ENCODE assay signal across 8 cellular contexts in genomic region chr6:145733770-145734169, GRCh38. TPM values are rescaled to one million over a fixed set of nuclear protein-coding genes. Genes with fewer than 3 reads are reported as not detected.
DNase-seq lines count a peak whose midpoint lies in the region; ATAC-seq and TF ChIP-seq lines count a peak whose summit lies in the region.

No MANE protein-coding gene starts in this region.

- peaks cover 12% of the 10 kb centered on the region for H3K9me3 Mint-ChIP-seq in activated naive CD4-positive, alpha-beta T cell treated with anti-CD3 and anti-CD28 coated beads, Interleukin-2, amount 10 ng/mL, durations not matched to agents 7 days and 5 days

- H3K27me3 Mint-ChIP-seq in activated naive CD4-positive, alpha-beta T cell treated with anti-CD3 and anti-CD28 coated beads, Interleukin-2, amount 10 ng/mL, durations not matched to agents 7 days and 5 days = no peaks in the 10 kb centered on the region

- no peaks in the 10 kb centered on the region for H3K27me3 ChIP-seq in fibroblast of lung (ENCODE audit: control insufficient read depth, insufficient read depth, low read length)

- peaks cover 7% of the 10 kb centered on the region for H3K4me1 ChIP-seq in fibroblast of lung (ENCODE audit: control insufficient read depth, extremely low read depth, insufficient read depth, low read length)

- no peak for DNase-seq in activated naive CD4-positive, alpha-beta T cell treated with anti-CD3 and anti-CD28 coated beads, Interleukin-2, amount 10 ng/mL, durations not matched to agents 7 days and 5 days
- DNase-seq in activated naive CD4-positive, alpha-beta T cell treated with Interleukin-2 at 50 U/mL for 16 hours = no peak
- DNase-seq in OCI-M1 (lab: John Stamatoyannopoulos, UW) = peak; percentile 77
- peak in 1 of 2 donors; percentile 31 for DNase-seq in fibroblast of lung (ENCODE audit: low read depth in 2 of 2)
- DNase-seq in superior temporal gyrus (ENCODE audit: extremely low spot score) = peak; percentile 37
- no peak for DNase-seq in dedifferentiated amniotic fluid mesenchymal stem cell (ENCODE audit: extremely low spot score)
- no peak for DNase-seq in globus pallidus (ENCODE audit: low spot score)

- no peak for ATAC-seq in HG02571 (IDR thresholded peaks at IDR 0.05; ENCODE audit: unreplicated experiment)

- peaks cover 6% of the 10 kb centered on the region for H3K36me3 Mint-ChIP-seq in activated naive CD4-positive, alpha-beta T cell treated with anti-CD3 and anti-CD28 coated beads, Interleukin-2, amount 10 ng/mL, durations not matched to agents 7 days and 5 days

- H3K27ac ChIP-seq in fibroblast of lung (ENCODE audit: insufficient read depth, low read length) = no peak overlapping the region

- no peak overlapping the region for H3K9ac ChIP-seq in fibroblast of lung (ENCODE audit: insufficient read depth, low read length)

- H3K79me2 ChIP-seq in fibroblast of lung (ENCODE audit: control insufficient read depth, insufficient read depth, low read length) = no peaks in the 10 kb centered on the region

- H3K27ac Mint-ChIP-seq in activated naive CD4-positive, alpha-beta T cell treated with anti-CD3 and anti-CD28 coated beads, Interleukin-2, amount 10 ng/mL, durations not matched to agents 7 days and 5 days = peak overlapping the region; percentile 55

- no peak for TF ChIP-seq CTCF in fibroblast of lung (conservative IDR thresholded peaks at IDR 0.05 in 1 of 2, IDR thresholded peaks at IDR 0.05 in 1 of 2; ENCODE audit: low read depth in 1 of 2, low read length in 2 of 2)

- CTCF ChIA-PET in activated naive CD4-positive, alpha-beta T cell treated with anti-CD3 and anti-CD28 coated beads, Interleukin-2, amount 10 ng/mL, durations not matched to agents 7 days and 5 days (lab: Charles Lee) = no interaction called here

- no peaks in the 10 kb centered on the region for H3K36me3 ChIP-seq in fibroblast of lung (ENCODE audit: control insufficient read depth, insufficient read depth, low read length)

- peak overlapping the region; percentile 87 for H3K4me2 ChIP-seq in fibroblast of lung (ENCODE audit: extremely low read depth, insufficient read depth, low read length)

- H4K20me1 ChIP-seq in fibroblast of lung (ENCODE audit: control insufficient read depth, extremely low read depth, insufficient read depth, low read length) = no peaks in the 10 kb centered on the region

- H3K4me3 Mint-ChIP-seq in activated naive CD4-positive, alpha-beta T cell treated with anti-CD3 and anti-CD28 coated beads, Interleukin-2, amount 10 ng/mL, durations not matched to agents 7 days and 5 days = peak overlapping the region; percentile 31

- H2AFZ ChIP-seq in fibroblast of lung (ENCODE audit: low read length) = no peak overlapping the region

- peak overlapping the region; percentile 68 to 78 (median 76) for H3K4me3 ChIP-seq in fibroblast of lung (replicated peaks in 1 of 4; ENCODE audit: control extremely low read depth in 1 of 4, insufficient read depth in 1 of 4, low read depth in 3 of 4, low read length in 4 of 4)

- H3K9me3 ChIP-seq in fibroblast of lung (ENCODE audit: control insufficient read depth, insufficient read depth, low read depth, low read length) = no peaks in the 10 kb centered on the region

- H3K4me1 Mint-ChIP-seq in activated naive CD4-positive, alpha-beta T cell treated with anti-CD3 and anti-CD28 coated beads, Interleukin-2, amount 10 ng/mL, durations not matched to agents 7 days and 5 days = peaks cover 19% of the 10 kb centered on the region

RNA-seq across cellular contexts. Expression of gene EPM2A, which starts 1.6 kb away (rescaled TPM):
- total RNA-seq in fibroblast of lung = 8.3 and 10.0 TPM in 2 replicates
- 2.8 and 4.1 TPM in 2 replicates for polyA plus RNA-seq in fibroblast of lung
- 2.6 TPM in 2 replicates for polyA plus RNA-seq in fibroblast of lung (2012)
- 8.5 and 9.5 TPM in 2 replicates for polyA minus RNA-seq in fibroblast of lung (ENCODE audit: low replicate concordance)

Comparison
In these comparisons a context has a peak if more than half of its experiments do, and no peak if none do; other contexts are left out.
1. DNase-seq: peak in OCI-M1 (single experiment) and superior temporal gyrus (single experiment); none in activated naive CD4-positive, alpha-beta T cell treated with anti-CD3 and anti-CD28 coated beads, Interleukin-2, amount 10 ng/mL, durations not matched to agents 7 days and 5 days (single experiment), activated naive CD4-positive, alpha-beta T cell treated with Interleukin-2 at 50 U/mL for 16 hours (single experiment), dedifferentiated amniotic fluid mesenchymal stem cell (single experiment) and globus pallidus (single experiment).